In the genomic region with DNA sequence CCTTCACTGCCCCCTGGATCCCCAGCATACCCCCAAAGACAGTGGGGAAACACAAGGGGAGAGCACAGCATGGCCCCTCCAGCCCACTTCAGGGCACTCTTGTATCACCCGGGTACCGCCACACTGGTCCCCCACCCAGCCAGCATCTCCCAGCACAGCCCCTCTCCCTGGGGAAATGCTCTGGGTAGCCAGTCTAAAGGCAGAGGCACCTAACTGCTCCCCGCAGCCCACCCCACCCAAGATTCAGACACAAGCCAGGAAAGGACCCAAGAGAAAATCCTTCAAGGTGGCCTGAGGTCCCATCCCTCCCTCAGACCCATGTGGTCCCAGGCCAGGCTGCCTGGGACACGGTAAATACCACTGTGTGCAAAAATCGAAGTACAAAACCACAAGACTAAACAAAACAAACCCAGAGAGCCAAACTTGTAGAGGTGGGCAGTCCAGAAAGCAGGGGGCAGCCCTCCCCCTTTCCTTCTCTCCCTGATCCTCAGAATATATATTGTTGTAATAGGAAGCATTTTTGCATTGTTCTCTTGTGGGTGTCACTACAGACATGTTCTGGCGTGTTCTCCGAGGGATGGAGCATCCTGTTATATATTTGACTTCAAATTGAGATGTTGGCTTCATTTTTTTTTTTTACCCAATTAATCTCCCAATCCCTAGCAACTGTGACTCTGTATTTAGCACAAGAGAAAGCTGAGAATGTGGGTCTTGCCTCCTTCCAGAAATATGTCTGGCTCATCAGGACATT, we compare ENCODE assay signal across 17 cellular contexts. TPM values are rescaled to one million over a fixed set of nuclear protein-coding genes. Genes with fewer than 3 reads are reported as not detected.
DNase-seq lines count a peak whose midpoint lies in the region; ATAC-seq and TF ChIP-seq lines count a peak whose summit lies in the region.
"Had no signal": no experiment of that assay in that cellular context is flagged by ENCODE, and none has a peak within 500 bp of the region (broad histone marks: within the 10 kb centered on the region; RNA-seq: fewer than 3 reads in every experiment).

No MANE protein-coding gene starts in this region.

- no peaks in the 10 kb centered on the region for H3K27me3 Mint-ChIP-seq in MCF 10A (ENCODE audit: insufficient read depth, unreplicated experiment)

- no TSS peak for BruUV-seq in MCF 10A (replicated peaks; lab: Mats Ljungman, UMichigan)

- CTCF ChIA-PET in MCF 10A (lab: Yijun Ruan, JAX): interaction anchor here (0.7 to 1.0 kb wide), 4 partner anchors 20 to 200 kb away, joined by 3 to 5 read pairs (median 4); no protein-coding TSS in a partner anchor

- H3K27ac ChIP-seq in left ventricle myocardium inferior (replicated peaks): peak overlapping the region; percentile 40
- H3K27ac ChIP-seq: hepatocyte had no signal

- H3K27me3 ChIP-seq in left ventricle myocardium inferior (ENCODE audit: low read depth): no peaks in the 10 kb centered on the region
- H3K27me3 ChIP-seq: esophagus muscularis mucosa, hepatocyte had no signal

- no peaks in the 10 kb centered on the region for H3K9me3 ChIP-seq in left ventricle myocardium inferior (replicated peaks)
- H3K9me3 ChIP-seq: esophagus muscularis mucosa had no signal

- no peak overlapping the region for H3K4me3 Mint-ChIP-seq in MCF 10A (ENCODE audit: unreplicated experiment)
- H3K4me3 Mint-ChIP-seq: T-helper 1 cell treated with Interleukin-12 subunit alpha and Interleukin-12 subunit beta and Interleukin-4 antibody, amounts not matched to agents 30 μg/mL and 1 μg/mL, for 36 hours had no signal

- no peak overlapping the region for H3K4me3 ChIP-seq in left ventricle myocardium inferior
- H3K4me3 ChIP-seq: esophagus muscularis mucosa, hepatocyte had no signal

- peak overlapping the region; percentile 65 for H3K27ac Mint-ChIP-seq in MCF 10A (ENCODE audit: low read depth, unreplicated experiment)
- H3K27ac Mint-ChIP-seq: T-helper 1 cell treated with Interleukin-12 subunit alpha and Interleukin-12 subunit beta and Interleukin-4 antibody, amounts not matched to agents 30 μg/mL and 1 μg/mL, for 36 hours had no signal

- intact Hi-C loops in left ventricle myocardium inferior (cut with micrococcal nuclease) (no loop called here), left ventricle myocardium superior (cut with micrococcal nuclease) (no loop called here), MCF 10A (cut with micrococcal nuclease) (no loop called here)

- TF ChIP-seq CTCF in left ventricle myocardium inferior (IDR thresholded peaks at IDR 0.05; ENCODE audit: borderline replicate concordance) (no peak), MCF 10A (IDR thresholded peaks at IDR 0.05; ENCODE audit: unreplicated experiment) (no peak)

- POLR2A ChIA-PET in MCF 10A (lab: Yijun Ruan, JAX): interaction anchor here (0.5 to 0.6 kb wide), 3 partner anchors 58 to 310 kb away, joined by 3 read pairs; a partner anchor contains a TSS

- no peaks in the 10 kb centered on the region for H3K9me3 Mint-ChIP-seq in MCF 10A (ENCODE audit: unreplicated experiment)
- H3K9me3 Mint-ChIP-seq: T-helper 1 cell treated with Interleukin-12 subunit alpha and Interleukin-12 subunit beta and Interleukin-4 antibody, amounts not matched to agents 30 μg/mL and 1 μg/mL, for 36 hours had no signal

- H3K4me1 Mint-ChIP-seq in MCF 10A (ENCODE audit: insufficient read depth, unreplicated experiment): peaks cover 16% of the 10 kb centered on the region

- DNase-seq in left ventricle myocardium inferior (no peak), left ventricle myocardium superior (no peak), MCF 10A (ENCODE audit: unreplicated experiment) (peak; percentile 49), myocyte (ENCODE audit: low read depth) (peak; percentile 15), OCI-M1 (lab: John Stamatoyannopoulos, UW) (no peak)
- DNase-seq in activated CD4-positive, alpha-beta T cell treated with anti-CD3 and anti-CD28 coated beads for 1 hour: no peak
- DNase-seq: NCI-H2107, NCI-H774, retina, RPMI8226 had no signal

- H3K36me3 ChIP-seq in left ventricle myocardium inferior: peaks cover 18% of the 10 kb centered on the region

- H3K4me1 ChIP-seq in left ventricle myocardium inferior: peaks cover 25% of the 10 kb centered on the region

- H3K36me3 Mint-ChIP-seq in MCF 10A (ENCODE audit: insufficient read depth, unreplicated experiment): peaks cover 7% of the 10 kb centered on the region

- ATAC-seq in left ventricle myocardium superior (no peak), HG03442 (IDR thresholded peaks at IDR 0.05; ENCODE audit: unreplicated experiment) (no peak), HG03354 (IDR thresholded peaks at IDR 0.05; ENCODE audit: poor library complexity, severe bottlenecking, unreplicated experiment) (no peak)
- ATAC-seq: activated CD4-positive, CD25-positive, alpha-beta regulatory T cell treated with anti-CD3 and anti-CD28 coated beads, Interleukin-2, amount 50 U/mL, for 24 hours had no signal

RNA-seq across cellular contexts. Expression of a gene that starts 51.7 kb away (rescaled TPM):
- total RNA-seq in left ventricle myocardium inferior (59.1 TPM), left ventricle myocardium superior (37.0 TPM), MCF 10A (2022) (not detected in 2 replicates), myocyte (6.6 and 11.8 TPM in 2 replicates)
- 4.5 TPM for polyA plus RNA-seq in myocyte (2012)
- total RNA-seq: HT1080 had no signal

Comparison
In these comparisons a context has a peak if more than half of its experiments do, and no peak if none do; other contexts are left out.
1. DNase-seq: peak in MCF 10A (single experiment) and myocyte (single experiment); none in left ventricle myocardium inferior (single experiment), left ventricle myocardium superior (single experiment), OCI-M1 (single experiment) and activated CD4-positive, alpha-beta T cell treated with anti-CD3 and anti-CD28 coated beads for 1 hour (single experiment).